In genomic region chr1:164683235-164683634, GRCh38 we compare ENCODE assay signal across 1 cellular context.
TF ChIP-seq lines count a peak whose summit lies in the region.

No MANE protein-coding gene starts in this region.

TF ChIP-seq in HepG2, 621 proteins besides CTCF, POLR2A, EP300 and RAD21 (continued from another document):
- TF ChIP-seq, protein P1, sequence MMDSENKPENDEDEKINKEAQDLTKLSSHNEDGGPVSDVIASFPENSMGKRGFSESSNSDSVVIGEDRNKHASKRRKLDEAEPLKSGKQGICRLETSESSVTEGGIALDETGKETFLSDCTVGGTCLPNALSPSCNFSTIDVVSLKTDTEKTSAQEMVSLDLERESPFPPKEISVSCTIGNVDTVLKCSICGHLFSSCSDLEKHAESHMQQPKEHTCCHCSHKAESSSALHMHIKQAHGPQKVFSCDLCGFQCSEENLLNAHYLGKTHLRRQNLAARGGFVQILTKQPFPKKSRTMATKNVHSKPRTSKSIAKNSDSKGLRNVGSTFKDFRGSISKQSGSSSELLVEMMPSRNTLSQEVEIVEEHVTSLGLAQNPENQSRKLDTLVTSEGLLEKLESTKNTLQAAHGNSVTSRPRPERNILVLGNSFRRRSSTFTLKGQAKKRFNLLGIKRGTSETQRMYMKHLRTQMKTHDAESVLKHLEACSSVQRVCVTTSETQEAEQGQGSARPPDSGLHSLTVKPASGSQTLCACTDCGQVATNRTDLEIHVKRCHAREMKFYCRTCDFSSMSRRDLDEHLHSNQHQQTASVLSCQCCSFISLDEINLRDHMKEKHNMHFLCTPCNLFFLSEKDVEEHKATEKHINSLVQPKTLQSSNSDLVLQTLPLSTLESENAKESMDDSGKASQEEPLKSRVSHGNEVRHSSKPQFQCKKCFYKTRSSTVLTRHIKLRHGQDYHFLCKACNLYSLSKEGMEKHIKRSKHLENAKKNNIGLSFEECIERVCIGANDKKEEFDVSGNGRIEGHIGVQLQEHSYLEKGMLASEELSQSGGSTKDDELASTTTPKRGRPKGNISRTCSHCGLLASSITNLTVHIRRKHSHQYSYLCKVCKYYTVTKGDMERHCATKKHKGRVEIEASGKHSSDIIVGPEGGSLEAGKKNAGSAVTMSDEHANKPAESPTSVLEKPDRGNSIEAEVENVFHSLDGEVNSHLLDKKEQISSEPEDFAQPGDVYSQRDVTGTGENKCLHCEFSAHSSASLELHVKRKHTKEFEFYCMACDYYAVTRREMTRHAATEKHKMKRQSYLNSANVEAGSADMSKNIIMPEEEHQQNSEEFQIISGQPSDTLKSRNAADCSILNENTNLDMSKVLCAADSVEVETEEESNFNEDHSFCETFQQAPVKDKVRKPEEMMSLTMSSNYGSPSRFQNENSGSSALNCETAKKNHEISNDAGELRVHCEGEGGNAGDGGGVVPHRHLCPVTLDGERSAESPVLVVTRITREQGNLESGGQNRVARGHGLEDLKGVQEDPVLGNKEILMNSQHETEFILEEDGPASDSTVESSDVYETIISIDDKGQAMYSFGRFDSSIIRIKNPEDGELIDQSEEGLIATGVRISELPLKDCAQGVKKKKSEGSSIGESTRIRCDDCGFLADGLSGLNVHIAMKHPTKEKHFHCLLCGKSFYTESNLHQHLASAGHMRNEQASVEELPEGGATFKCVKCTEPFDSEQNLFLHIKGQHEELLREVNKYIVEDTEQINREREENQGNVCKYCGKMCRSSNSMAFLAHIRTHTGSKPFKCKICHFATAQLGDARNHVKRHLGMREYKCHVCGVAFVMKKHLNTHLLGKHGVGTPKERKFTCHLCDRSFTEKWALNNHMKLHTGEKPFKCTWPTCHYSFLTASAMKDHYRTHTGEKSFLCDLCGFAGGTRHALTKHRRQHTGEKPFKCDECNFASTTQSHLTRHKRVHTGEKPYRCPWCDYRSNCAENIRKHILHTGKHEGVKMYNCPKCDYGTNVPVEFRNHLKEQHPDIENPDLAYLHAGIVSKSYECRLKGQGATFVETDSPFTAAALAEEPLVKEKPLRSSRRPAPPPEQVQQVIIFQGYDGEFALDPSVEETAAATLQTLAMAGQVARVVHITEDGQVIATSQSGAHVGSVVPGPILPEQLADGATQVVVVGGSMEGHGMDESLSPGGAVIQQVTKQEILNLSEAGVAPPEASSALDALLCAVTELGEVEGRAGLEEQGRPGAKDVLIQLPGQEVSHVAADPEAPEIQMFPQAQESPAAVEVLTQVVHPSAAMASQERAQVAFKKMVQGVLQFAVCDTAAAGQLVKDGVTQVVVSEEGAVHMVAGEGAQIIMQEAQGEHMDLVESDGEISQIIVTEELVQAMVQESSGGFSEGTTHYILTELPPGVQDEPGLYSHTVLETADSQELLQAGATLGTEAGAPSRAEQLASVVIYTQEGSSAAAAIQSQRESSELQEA (CRISPR knock-in tag; IDR thresholded peaks at IDR 0.05; ENCODE audit: not compliant biosample characterization) = no peak
- TF ChIP-seq LCORL (IDR thresholded peaks at IDR 0.05) = no peak
- no peak for TF ChIP-seq LCORL (CRISPR knock-in tag; IDR thresholded peaks at IDR 0.05)
- TF ChIP-seq SNAPC5 (CRISPR knock-in tag; IDR thresholded peaks at IDR 0.05; ENCODE audit: borderline replicate concordance) = no peak
- TF ChIP-seq ZBTB8A (CRISPR knock-in tag; IDR thresholded peaks at IDR 0.05; ENCODE audit: borderline replicate concordance, low read depth) = no peak
- no peak for TF ChIP-seq TGIF2 (CRISPR knock-in tag; IDR thresholded peaks at IDR 0.05)
- no peak for TF ChIP-seq RBM22 (optimal IDR thresholded peaks at IDR 0.05; ENCODE audit: low read length)
- no peak for TF ChIP-seq ATF1 (CRISPR knock-in tag; IDR thresholded peaks at IDR 0.05)
- no peak for TF ChIP-seq ZNF337 (CRISPR knock-in tag; IDR thresholded peaks at IDR 0.05; ENCODE audit: borderline replicate concordance, low read depth)
- TF ChIP-seq ARHGAP35 (CRISPR knock-in tag; IDR thresholded peaks at IDR 0.05; ENCODE audit: borderline replicate concordance) = no peak
- no peak for TF ChIP-seq ZNF256 (CRISPR knock-in tag; conservative IDR thresholded peaks at IDR 0.05)
- TF ChIP-seq POLR2G (IDR thresholded peaks at IDR 0.05; ENCODE audit: low read depth, low read length) = no peak
- no peak for TF ChIP-seq GLMP (CRISPR knock-in tag; IDR thresholded peaks at IDR 0.05; ENCODE audit: borderline replicate concordance)
